In the genomic region with DNA sequence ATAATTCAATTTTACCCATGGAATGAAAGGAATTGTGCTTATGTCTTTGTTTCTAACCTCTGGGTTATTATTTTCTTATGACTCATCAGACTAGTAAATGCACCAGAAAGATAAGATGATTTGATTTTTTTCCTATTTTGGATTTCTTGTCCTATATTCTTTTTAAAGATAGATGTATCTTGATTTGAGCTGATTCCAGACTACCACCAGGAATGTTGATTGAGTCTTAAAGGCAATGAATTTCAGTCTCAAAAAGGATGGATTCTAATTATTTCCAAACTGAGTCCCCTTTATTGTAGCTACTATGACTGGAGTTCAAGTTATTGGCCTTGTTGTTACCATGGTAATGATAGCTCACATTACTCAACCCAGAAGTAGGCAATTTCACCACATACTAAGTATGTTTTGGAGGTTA, we compare ENCODE assay signal across 2 cellular contexts.
A peak's percentile ranks its signal among the peaks of the same experiment; 100 is the strongest.
TF ChIP-seq lines count a peak whose summit lies in the region.

No MANE protein-coding gene starts in this region.

TF ChIP-seq in endothelial cell of umbilical vein, 7 proteins besides CTCF, POLR2A, EP300 and RAD21:
- peak; percentile 71 for TF ChIP-seq FOS (IDR thresholded peaks at IDR 0.05; ENCODE audit: borderline replicate concordance, insufficient read depth, low read length)
- peak; percentile 46 for TF ChIP-seq GATA2 (IDR thresholded peaks at IDR 0.05; ENCODE audit: insufficient read depth, insufficient read length, low read depth, low read length)
- no peak for TF ChIP-seq POLR2AphosphoS5 (IDR thresholded peaks at IDR 0.05; ENCODE audit: insufficient read depth, low read depth, low read length)
- TF ChIP-seq JUN (IDR thresholded peaks at IDR 0.05; ENCODE audit: borderline replicate concordance, insufficient read depth, insufficient read length, low read depth) = peak; percentile 53

TF ChIP-seq in GM23338, 12 proteins besides CTCF, POLR2A, EP300 and RAD21:
- TF ChIP-seq, protein P1, sequence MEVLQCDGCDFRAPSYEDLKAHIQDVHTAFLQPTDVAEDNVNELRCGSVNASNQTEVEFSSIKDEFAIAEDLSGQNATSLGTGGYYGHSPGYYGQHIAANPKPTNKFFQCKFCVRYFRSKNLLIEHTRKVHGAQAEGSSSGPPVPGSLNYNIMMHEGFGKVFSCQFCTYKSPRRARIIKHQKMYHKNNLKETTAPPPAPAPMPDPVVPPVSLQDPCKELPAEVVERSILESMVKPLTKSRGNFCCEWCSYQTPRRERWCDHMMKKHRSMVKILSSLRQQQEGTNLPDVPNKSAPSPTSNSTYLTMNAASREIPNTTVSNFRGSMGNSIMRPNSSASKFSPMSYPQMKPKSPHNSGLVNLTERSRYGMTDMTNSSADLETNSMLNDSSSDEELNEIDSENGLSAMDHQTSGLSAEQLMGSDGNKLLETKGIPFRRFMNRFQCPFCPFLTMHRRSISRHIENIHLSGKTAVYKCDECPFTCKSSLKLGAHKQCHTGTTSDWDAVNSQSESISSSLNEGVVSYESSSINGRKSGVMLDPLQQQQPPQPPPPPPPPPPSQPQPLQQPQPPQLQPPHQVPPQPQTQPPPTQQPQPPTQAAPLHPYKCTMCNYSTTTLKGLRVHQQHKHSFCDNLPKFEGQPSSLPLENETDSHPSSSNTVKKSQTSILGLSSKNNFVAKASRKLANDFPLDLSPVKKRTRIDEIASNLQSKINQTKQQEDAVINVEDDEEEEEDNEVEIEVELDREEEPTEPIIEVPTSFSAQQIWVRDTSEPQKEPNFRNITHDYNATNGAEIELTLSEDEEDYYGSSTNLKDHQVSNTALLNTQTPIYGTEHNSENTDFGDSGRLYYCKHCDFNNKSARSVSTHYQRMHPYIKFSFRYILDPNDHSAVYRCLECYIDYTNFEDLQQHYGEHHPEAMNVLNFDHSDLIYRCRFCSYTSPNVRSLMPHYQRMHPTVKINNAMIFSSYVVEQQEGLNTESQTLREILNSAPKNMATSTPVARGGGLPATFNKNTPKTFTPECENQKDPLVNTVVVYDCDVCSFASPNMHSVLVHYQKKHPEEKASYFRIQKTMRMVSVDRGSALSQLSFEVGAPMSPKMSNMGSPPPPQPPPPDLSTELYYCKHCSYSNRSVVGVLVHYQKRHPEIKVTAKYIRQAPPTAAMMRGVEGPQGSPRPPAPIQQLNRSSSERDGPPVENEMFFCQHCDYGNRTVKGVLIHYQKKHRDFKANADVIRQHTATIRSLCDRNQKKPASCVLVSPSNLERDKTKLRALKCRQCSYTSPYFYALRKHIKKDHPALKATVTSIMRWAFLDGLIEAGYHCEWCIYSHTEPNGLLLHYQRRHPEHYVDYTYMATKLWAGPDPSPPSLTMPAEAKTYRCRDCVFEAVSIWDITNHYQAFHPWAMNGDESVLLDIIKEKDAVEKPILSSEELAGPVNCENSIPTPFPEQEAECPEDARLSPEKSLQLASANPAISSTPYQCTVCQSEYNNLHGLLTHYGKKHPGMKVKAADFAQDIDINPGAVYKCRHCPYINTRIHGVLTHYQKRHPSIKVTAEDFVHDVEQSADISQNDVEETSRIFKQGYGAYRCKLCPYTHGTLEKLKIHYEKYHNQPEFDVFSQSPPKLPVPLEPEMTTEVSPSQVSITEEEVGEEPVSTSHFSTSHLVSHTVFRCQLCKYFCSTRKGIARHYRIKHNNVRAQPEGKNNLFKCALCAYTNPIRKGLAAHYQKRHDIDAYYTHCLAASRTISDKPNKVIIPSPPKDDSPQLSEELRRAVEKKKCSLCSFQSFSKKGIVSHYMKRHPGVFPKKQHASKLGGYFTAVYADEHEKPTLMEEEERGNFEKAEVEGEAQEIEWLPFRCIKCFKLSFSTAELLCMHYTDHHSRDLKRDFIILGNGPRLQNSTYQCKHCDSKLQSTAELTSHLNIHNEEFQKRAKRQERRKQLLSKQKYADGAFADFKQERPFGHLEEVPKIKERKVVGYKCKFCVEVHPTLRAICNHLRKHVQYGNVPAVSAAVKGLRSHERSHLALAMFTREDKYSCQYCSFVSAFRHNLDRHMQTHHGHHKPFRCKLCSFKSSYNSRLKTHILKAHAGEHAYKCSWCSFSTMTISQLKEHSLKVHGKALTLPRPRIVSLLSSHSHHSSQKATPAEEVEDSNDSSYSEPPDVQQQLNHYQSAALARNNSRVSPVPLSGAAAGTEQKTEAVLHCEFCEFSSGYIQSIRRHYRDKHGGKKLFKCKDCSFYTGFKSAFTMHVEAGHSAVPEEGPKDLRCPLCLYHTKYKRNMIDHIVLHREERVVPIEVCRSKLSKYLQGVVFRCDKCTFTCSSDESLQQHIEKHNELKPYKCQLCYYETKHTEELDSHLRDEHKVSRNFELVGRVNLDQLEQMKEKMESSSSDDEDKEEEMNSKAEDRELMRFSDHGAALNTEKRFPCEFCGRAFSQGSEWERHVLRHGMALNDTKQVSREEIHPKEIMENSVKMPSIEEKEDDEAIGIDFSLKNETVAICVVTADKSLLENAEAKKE (CRISPR knock-in tag; IDR thresholded peaks at IDR 0.05) = no peak
- TF ChIP-seq NANOG (IDR thresholded peaks at IDR 0.05; ENCODE audit: borderline replicate concordance) (no peak), POLR2AphosphoS5 (IDR thresholded peaks at IDR 0.05; ENCODE audit: low read depth) (no peak), EZH2 (IDR thresholded peaks at IDR 0.05; ENCODE audit: low read depth, unreplicated experiment) (no peak), JUNB (IDR thresholded peaks at IDR 0.05; ENCODE audit: unreplicated experiment) (no peak), ZNF331 (CRISPR knock-in tag; IDR thresholded peaks at IDR 0.05; ENCODE audit: low read depth) (no peak), CREB1 (CRISPR knock-in tag; IDR thresholded peaks at IDR 0.05; ENCODE audit: low read depth) (no peak), EZH2phosphoT487 (IDR thresholded peaks at IDR 0.05; ENCODE audit: unreplicated experiment) (no peak), STAT1 (IDR thresholded peaks at IDR 0.05; ENCODE audit: unreplicated experiment) (no peak), ZNF114 (CRISPR knock-in tag; IDR thresholded peaks at IDR 0.05) (no peak)
- TF ChIP-seq, protein P2, sequence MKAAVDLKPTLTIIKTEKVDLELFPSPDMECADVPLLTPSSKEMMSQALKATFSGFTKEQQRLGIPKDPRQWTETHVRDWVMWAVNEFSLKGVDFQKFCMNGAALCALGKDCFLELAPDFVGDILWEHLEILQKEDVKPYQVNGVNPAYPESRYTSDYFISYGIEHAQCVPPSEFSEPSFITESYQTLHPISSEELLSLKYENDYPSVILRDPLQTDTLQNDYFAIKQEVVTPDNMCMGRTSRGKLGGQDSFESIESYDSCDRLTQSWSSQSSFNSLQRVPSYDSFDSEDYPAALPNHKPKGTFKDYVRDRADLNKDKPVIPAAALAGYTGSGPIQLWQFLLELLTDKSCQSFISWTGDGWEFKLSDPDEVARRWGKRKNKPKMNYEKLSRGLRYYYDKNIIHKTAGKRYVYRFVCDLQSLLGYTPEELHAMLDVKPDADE (IDR thresholded peaks at IDR 0.05) = no peak
- TF ChIP-seq, protein P3, sequence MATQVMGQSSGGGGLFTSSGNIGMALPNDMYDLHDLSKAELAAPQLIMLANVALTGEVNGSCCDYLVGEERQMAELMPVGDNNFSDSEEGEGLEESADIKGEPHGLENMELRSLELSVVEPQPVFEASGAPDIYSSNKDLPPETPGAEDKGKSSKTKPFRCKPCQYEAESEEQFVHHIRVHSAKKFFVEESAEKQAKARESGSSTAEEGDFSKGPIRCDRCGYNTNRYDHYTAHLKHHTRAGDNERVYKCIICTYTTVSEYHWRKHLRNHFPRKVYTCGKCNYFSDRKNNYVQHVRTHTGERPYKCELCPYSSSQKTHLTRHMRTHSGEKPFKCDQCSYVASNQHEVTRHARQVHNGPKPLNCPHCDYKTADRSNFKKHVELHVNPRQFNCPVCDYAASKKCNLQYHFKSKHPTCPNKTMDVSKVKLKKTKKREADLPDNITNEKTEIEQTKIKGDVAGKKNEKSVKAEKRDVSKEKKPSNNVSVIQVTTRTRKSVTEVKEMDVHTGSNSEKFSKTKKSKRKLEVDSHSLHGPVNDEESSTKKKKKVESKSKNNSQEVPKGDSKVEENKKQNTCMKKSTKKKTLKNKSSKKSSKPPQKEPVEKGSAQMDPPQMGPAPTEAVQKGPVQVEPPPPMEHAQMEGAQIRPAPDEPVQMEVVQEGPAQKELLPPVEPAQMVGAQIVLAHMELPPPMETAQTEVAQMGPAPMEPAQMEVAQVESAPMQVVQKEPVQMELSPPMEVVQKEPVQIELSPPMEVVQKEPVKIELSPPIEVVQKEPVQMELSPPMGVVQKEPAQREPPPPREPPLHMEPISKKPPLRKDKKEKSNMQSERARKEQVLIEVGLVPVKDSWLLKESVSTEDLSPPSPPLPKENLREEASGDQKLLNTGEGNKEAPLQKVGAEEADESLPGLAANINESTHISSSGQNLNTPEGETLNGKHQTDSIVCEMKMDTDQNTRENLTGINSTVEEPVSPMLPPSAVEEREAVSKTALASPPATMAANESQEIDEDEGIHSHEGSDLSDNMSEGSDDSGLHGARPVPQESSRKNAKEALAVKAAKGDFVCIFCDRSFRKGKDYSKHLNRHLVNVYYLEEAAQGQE (IDR thresholded peaks at IDR 0.05; ENCODE audit: unreplicated experiment) = no peak
